8 cellular contexts compared by ENCODE assay signal in the genomic region with DNA sequence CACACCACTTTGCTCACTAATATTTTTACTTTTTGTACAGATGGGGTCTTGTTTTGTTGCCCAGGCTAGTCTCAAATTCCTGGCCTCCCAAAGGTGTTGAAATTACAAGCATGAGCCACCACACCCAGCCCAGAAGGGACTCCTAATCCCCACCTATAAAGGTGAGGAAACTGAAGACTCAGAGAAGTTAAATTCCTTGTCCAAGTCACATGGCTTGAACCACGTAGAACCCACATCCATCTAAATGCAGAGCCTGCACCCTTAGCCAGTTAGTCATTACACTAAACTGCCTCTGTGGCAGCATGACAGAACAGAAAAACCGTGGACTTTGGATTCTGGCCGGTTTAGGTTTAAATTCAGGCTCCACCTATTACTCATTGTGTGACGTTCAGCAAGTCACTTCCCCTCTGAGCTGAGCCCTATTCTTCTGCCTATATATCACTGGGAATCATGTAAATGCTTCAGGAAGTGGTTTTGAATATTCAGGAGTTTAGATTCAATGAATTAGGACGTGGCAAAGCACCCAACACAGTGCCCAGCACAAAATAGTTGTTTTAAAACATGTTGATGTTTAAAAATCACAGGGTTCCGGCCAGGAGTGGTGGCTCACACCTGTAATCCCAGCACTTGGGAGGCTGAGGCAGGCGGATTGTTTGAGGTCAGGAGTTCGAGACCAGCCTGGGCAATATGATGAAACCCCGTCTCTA. TPM values are rescaled to one million over a fixed set of nuclear protein-coding genes. Genes with fewer than 3 reads are reported as not detected.
DNase-seq lines count a peak whose midpoint lies in the region; ATAC-seq lines count a peak whose summit lies in the region.

No MANE protein-coding gene starts in this region.

- H3K4me3 Mint-ChIP-seq in stimulated activated naive CD8-positive, alpha-beta T cell treated with anti-CD3 and anti-CD28 coated beads, Interleukin-15, amount 100 ng/mL, for 72 hours: no peak overlapping the region

- H3K4me1 Mint-ChIP-seq in stimulated activated naive CD8-positive, alpha-beta T cell treated with anti-CD3 and anti-CD28 coated beads, Interleukin-15, amount 100 ng/mL, for 72 hours: peaks cover 35% of the 10 kb centered on the region

- H3K27ac Mint-ChIP-seq in stimulated activated naive CD8-positive, alpha-beta T cell treated with anti-CD3 and anti-CD28 coated beads, Interleukin-15, amount 100 ng/mL, for 72 hours: peak overlapping the region in 1 of 2 donors; percentile 89

- H3K27me3 Mint-ChIP-seq in stimulated activated naive CD8-positive, alpha-beta T cell treated with anti-CD3 and anti-CD28 coated beads, Interleukin-15, amount 100 ng/mL, for 72 hours: no peaks in the 10 kb centered on the region

- peaks cover 11% of the 10 kb centered on the region for H3K36me3 ChIP-seq in SJSA1

- H3K4me3 ChIP-seq in SJSA1 (no peak overlapping the region), skeletal muscle cell (ENCODE audit: low read depth, low read length) (no peak overlapping the region)

- no peak for ATAC-seq in stimulated activated naive CD8-positive, alpha-beta T cell treated with anti-CD3 and anti-CD28 coated beads, Interleukin-15, Interleukin-2, amounts not matched to agents 100 U/mL and 50 U/mL, for 24 hours
- ATAC-seq in stimulated activated naive CD8-positive, alpha-beta T cell treated with anti-CD3 and anti-CD28 coated beads, Interleukin-15, amount 100 ng/mL, for 72 hours: no peak
- ATAC-seq in esophagus mucosa (peak; percentile 59), HG03280 (IDR thresholded peaks at IDR 0.05; ENCODE audit: unreplicated experiment) (no peak), HG03565 (IDR thresholded peaks at IDR 0.05; ENCODE audit: unreplicated experiment) (no peak)

- DNase-seq in stimulated activated naive CD8-positive, alpha-beta T cell treated with anti-CD3 and anti-CD28 coated beads, Interleukin-15, Interleukin-2, amounts not matched to agents 100 U/mL and 50 U/mL, for 24 hours: peak; percentile 20
- no peak for DNase-seq in stimulated activated naive CD8-positive, alpha-beta T cell treated with anti-CD3 and anti-CD28 coated beads, Interleukin-15, amount 100 ng/mL, for 72 hours
- DNase-seq in SJSA1 (ENCODE audit: low read depth in 1 of 2, low spot score in 2 of 2) (peak; percentile 71 to 74), skeletal muscle cell (ENCODE audit: low read depth) (peak; percentile 75), NCI-H1436 (lab: John Stamatoyannopoulos, UW) (no peak)

- peaks cover 2% of the 10 kb centered on the region; the same call in 1 of the 2 replicates for H3K9me3 ChIP-seq in SJSA1 (replicated peaks)

- H3K9me3 Mint-ChIP-seq in stimulated activated naive CD8-positive, alpha-beta T cell treated with anti-CD3 and anti-CD28 coated beads, Interleukin-15, amount 100 ng/mL, for 72 hours: no peaks in the 10 kb centered on the region

- H3K27me3 ChIP-seq in SJSA1 (replicated peaks): no peaks in the 10 kb centered on the region

- peaks cover 21% of the 10 kb centered on the region for H3K4me1 ChIP-seq in SJSA1 (replicated peaks)

- H3K27ac ChIP-seq in SJSA1: peak overlapping the region; percentile 59

RNA-seq across cellular contexts. Expression of a gene that starts 3.0 kb away (rescaled TPM):
- total RNA-seq in SJSA1 (2014; rRNA removed; shearing (Covaris generic)): 82.1 and 136 TPM in 2 replicates
- 107 TPM for total RNA-seq in esophagus mucosa

Comparison
In these comparisons a context has a peak if more than half of its experiments do, and no peak if none do; other contexts are left out.
1. DNase-seq: peak in stimulated activated naive CD8-positive, alpha-beta T cell treated with anti-CD3 and anti-CD28 coated beads, Interleukin-15, Interleukin-2, amounts not matched to agents 100 U/mL and 50 U/mL, for 24 hours (single experiment), SJSA1 (2 of 2) and skeletal muscle cell (single experiment); none in stimulated activated naive CD8-positive, alpha-beta T cell treated with anti-CD3 and anti-CD28 coated beads, Interleukin-15, amount 100 ng/mL, for 72 hours (0 of 2) and NCI-H1436 (single experiment).